ENCODE assay signal across 10 cellular contexts in genomic region chr15:96042734-96043224, GRCh38.
A peak's percentile ranks its signal among the peaks of the same experiment; 100 is the strongest.
DNase-seq lines count a peak whose midpoint lies in the region; ATAC-seq and TF ChIP-seq lines count a peak whose summit lies in the region.
"Had no signal": no experiment of that assay in that cellular context is flagged by ENCODE, and none has a peak within 500 bp of the region (broad histone marks: within the 10 kb centered on the region; RNA-seq: fewer than 3 reads in every experiment).

No MANE protein-coding gene starts in this region.

- H3K36me3 ChIP-seq in upper lobe of left lung (no peaks in the 10 kb centered on the region), gastroesophageal sphincter (no peaks in the 10 kb centered on the region)

- H3K9me3 ChIP-seq in upper lobe of left lung (no peaks in the 10 kb centered on the region), gastroesophageal sphincter (no peaks in the 10 kb centered on the region)

- H3K27me3 ChIP-seq in upper lobe of left lung (no peaks in the 10 kb centered on the region), gastroesophageal sphincter (no peaks in the 10 kb centered on the region)

- no peak overlapping the region for H3K4me3 ChIP-seq in GM12864 (ENCODE audit: low read depth, low read length)
- no peak overlapping the region for H3K4me3 ChIP-seq in upper lobe of left lung
- no peak overlapping the region for H3K4me3 ChIP-seq in gastroesophageal sphincter

- no peak for TF ChIP-seq POLR2A in upper lobe of left lung (IDR thresholded peaks at IDR 0.05)
- no peak for TF ChIP-seq POLR2A in gastroesophageal sphincter (IDR thresholded peaks at IDR 0.05)

- DNase-seq in GM12864 (ENCODE audit: low read depth) (peak; percentile 4), SKM-1 (lab: John Stamatoyannopoulos, UW; ENCODE audit: unreplicated experiment) (peak; percentile 68), upper lobe of left lung (no peak), cerebellum (ENCODE audit: low spot score) (no peak), NCI-H774 (lab: John Stamatoyannopoulos, UW) (no peak)
- DNase-seq: activated T-cell treated with anti-CD3 and anti-CD28 coated beads for 4 hours, NCI-H1048 had no signal

- TF ChIP-seq EP300 in upper lobe of left lung (IDR thresholded peaks at IDR 0.05) (no peak), gastroesophageal sphincter (IDR thresholded peaks at IDR 0.05) (no peak)

- ATAC-seq in GM21367 (IDR thresholded peaks at IDR 0.05; ENCODE audit: unreplicated experiment): peak; percentile 87
- ATAC-seq in HG03108 (IDR thresholded peaks at IDR 0.05; ENCODE audit: unreplicated experiment): peak; percentile 80
- ATAC-seq in upper lobe of left lung (ENCODE audit: low FRiP score in 2 of 2): no peak
- no peak for ATAC-seq in gastroesophageal sphincter

- 41 to 47% methylated on average over 8 of the region's 8 CpGs for WGBS in upper lobe of left lung, 2 donors
- WGBS in gastroesophageal sphincter (ENCODE audit: low coverage in 1 of 2), 2 donors: 39% methylated on average over 7 to 8 of the region's 8 CpGs

- H3K27ac ChIP-seq in upper lobe of left lung: no peak overlapping the region
- no peak overlapping the region for H3K27ac ChIP-seq in gastroesophageal sphincter

- H3K4me1 ChIP-seq in upper lobe of left lung (peaks cover 0 to 9% (median 2%) of the 10 kb centered on the region in 4 donors), gastroesophageal sphincter (peaks cover 0 to 11% (median 0%) of the 10 kb centered on the region in 3 donors)

- TF ChIP-seq CTCF in GM12864 (IDR thresholded peaks at IDR 0.05; ENCODE audit: low read depth, low read length, missing control alignments) (no peak), upper lobe of left lung (IDR thresholded peaks at IDR 0.05) (no peak), gastroesophageal sphincter (IDR thresholded peaks at IDR 0.05) (no peak)

Comparison
In these comparisons a context has a peak if more than half of its experiments do, and no peak if none do; other contexts are left out.
1. DNase-seq: peak in GM12864 (single experiment) and SKM-1 (single experiment); none in upper lobe of left lung (0 of 2), cerebellum (single experiment) and NCI-H774 (single experiment).
2. ATAC-seq: peak in GM21367 (single experiment) and HG03108 (single experiment); none in upper lobe of left lung (0 of 2) and gastroesophageal sphincter (single experiment).